Comparison of ENCODE assay signal across 30 cellular contexts in genomic region chr18:49869354-49869753, GRCh38.
"Had no signal": no experiment of that assay in that cellular context is flagged by ENCODE, and none has a peak within 500 bp of the region (broad histone marks: within the 10 kb centered on the region; RNA-seq: fewer than 3 reads in every experiment).

No MANE protein-coding gene starts in this region.

- H3K4me3 ChIP-seq: ascending aorta, cardiac muscle cell, colonic mucosa, gastrocnemius medialis, left ventricle myocardium inferior, ovary, sigmoid colon, thoracic aorta, uterus had no signal

- H3K4me3 Mint-ChIP-seq: activated naive CD4-positive, alpha-beta T cell treated with anti-CD3 and anti-CD28 coated beads, Interleukin-2, amount 10 ng/mL, durations not matched to agents 7 days and 5 days; activated naive CD8-positive, alpha-beta T cell treated with anti-CD3 and anti-CD28 coated beads, Interleukin-2, amount 10 ng/mL, durations not matched to agents 7 days and 5 days; activated T-cell treated with anti-CD3 and anti-CD28 coated beads, Interleukin-2, amount 50 U/mL, for 24 hours; brain; nephron; stimulated activated effector memory CD8-positive, alpha-beta T cell treated with anti-CD3 and anti-CD28 coated beads, Interleukin-12 subunit alpha, Interleukin-12 subunit beta, amount 100 ng/mL, for 72 hours; stimulated activated naive CD8-positive, alpha-beta T cell treated with anti-CD3 and anti-CD28 coated beads, Interleukin-15, Interleukin-2, amounts not matched to agents 100 ng/mL and 50 ng/mL, for 24 hours had no signal

- H3K9me3 Mint-ChIP-seq: activated naive CD4-positive, alpha-beta T cell treated with anti-CD3 and anti-CD28 coated beads, Interleukin-2, amount 10 ng/mL, durations not matched to agents 7 days and 5 days; activated naive CD8-positive, alpha-beta T cell treated with anti-CD3 and anti-CD28 coated beads, Interleukin-2, amount 10 ng/mL, durations not matched to agents 7 days and 5 days; activated T-cell treated with anti-CD3 and anti-CD28 coated beads, Interleukin-2, amount 50 U/mL, for 24 hours; brain; nephron; stimulated activated effector memory CD8-positive, alpha-beta T cell treated with anti-CD3 and anti-CD28 coated beads, Interleukin-12 subunit alpha, Interleukin-12 subunit beta, amount 100 ng/mL, for 72 hours; stimulated activated naive CD8-positive, alpha-beta T cell treated with anti-CD3 and anti-CD28 coated beads, Interleukin-15, Interleukin-2, amounts not matched to agents 100 ng/mL and 50 ng/mL, for 24 hours had no signal

- H3K27me3 ChIP-seq: ascending aorta, cardiac muscle cell, colonic mucosa, ovary, sigmoid colon, uterus had no signal

- H3K4me1 Mint-ChIP-seq: activated naive CD4-positive, alpha-beta T cell treated with anti-CD3 and anti-CD28 coated beads, Interleukin-2, amount 10 ng/mL, durations not matched to agents 7 days and 5 days had no signal

- DNase-seq: activated CD4-positive, alpha-beta T cell treated with anti-CD3 and anti-CD28 coated beads for 48 hours; activated CD4-positive, alpha-beta T cell treated with anti-CD3 and anti-CD28 coated beads, Interleukin-2, amount 50 U/mL, for 48 hours; activated CD8-positive, alpha-beta memory T cell treated with anti-CD3 and anti-CD28 coated beads, Interleukin-2, amount 50 U/mL, for 48 hours; activated gamma-delta T cell; activated naive CD4-positive, alpha-beta T cell treated with anti-CD3 and anti-CD28 coated beads, Interleukin-2, amount 10 ng/mL, durations not matched to agents 7 days and 5 days; activated naive CD8-positive, alpha-beta T cell treated with anti-CD3 and anti-CD28 coated beads, Interleukin-2, amount 10 ng/mL, durations not matched to agents 7 days and 5 days; activated T-cell treated with anti-CD3 and anti-CD28 coated beads, Interleukin-2, amount 50 U/mL, for 24 hours; cerebellar nuclear complex; colonic mucosa; effector CD8-positive, alpha-beta T cell; gastrocnemius medialis; glutamatergic neuron; left ventricle myocardium inferior; ovary; retina; sigmoid colon; small intestine; stimulated activated CD4-positive, alpha-beta T cell treated with anti-CD3 and anti-CD28 coated beads, Interleukin-4, amount 100 ng/mL, for 24 hours; trophoblast cell; uterus had no signal

- H3K9me3 ChIP-seq: ascending aorta, colonic mucosa, gastrocnemius medialis, left ventricle myocardium inferior, ovary, sigmoid colon, thoracic aorta, uterus had no signal

- H3K27ac Mint-ChIP-seq: activated naive CD4-positive, alpha-beta T cell treated with anti-CD3 and anti-CD28 coated beads, Interleukin-2, amount 10 ng/mL, durations not matched to agents 7 days and 5 days; activated naive CD8-positive, alpha-beta T cell treated with anti-CD3 and anti-CD28 coated beads, Interleukin-2, amount 10 ng/mL, durations not matched to agents 7 days and 5 days; activated T-cell treated with anti-CD3 and anti-CD28 coated beads, Interleukin-2, amount 50 U/mL, for 24 hours; brain; nephron; progenitor cell of endocrine pancreas; stimulated activated effector memory CD8-positive, alpha-beta T cell treated with anti-CD3 and anti-CD28 coated beads, Interleukin-12 subunit alpha, Interleukin-12 subunit beta, amount 100 ng/mL, for 72 hours; stimulated activated naive CD8-positive, alpha-beta T cell treated with anti-CD3 and anti-CD28 coated beads, Interleukin-15, Interleukin-2, amounts not matched to agents 100 ng/mL and 50 ng/mL, for 24 hours had no signal

- ATAC-seq: activated CD4-positive, CD25-positive, alpha-beta regulatory T cell treated with anti-CD3 and anti-CD28 coated beads, Interleukin-2, amount 50 U/mL, for 24 hours; gastrocnemius medialis; stimulated activated effector memory CD8-positive, alpha-beta T cell treated with anti-CD3 and anti-CD28 coated beads, Interleukin-12 subunit alpha, Interleukin-12 subunit beta, amount 100 ng/mL, for 72 hours had no signal

- H3K36me3 ChIP-seq: ascending aorta, cardiac muscle cell, colonic mucosa, gastrocnemius medialis, left ventricle myocardium inferior, ovary, sigmoid colon, uterus, WERI-Rb-1 had no signal

- H3K36me3 Mint-ChIP-seq: activated naive CD4-positive, alpha-beta T cell treated with anti-CD3 and anti-CD28 coated beads, Interleukin-2, amount 10 ng/mL, durations not matched to agents 7 days and 5 days; activated naive CD8-positive, alpha-beta T cell treated with anti-CD3 and anti-CD28 coated beads, Interleukin-2, amount 10 ng/mL, durations not matched to agents 7 days and 5 days; brain; stimulated activated effector memory CD8-positive, alpha-beta T cell treated with anti-CD3 and anti-CD28 coated beads, Interleukin-12 subunit alpha, Interleukin-12 subunit beta, amount 100 ng/mL, for 72 hours had no signal

- H3K27me3 Mint-ChIP-seq: progenitor cell of endocrine pancreas; stimulated activated naive CD8-positive, alpha-beta T cell treated with anti-CD3 and anti-CD28 coated beads, Interleukin-15, Interleukin-2, amounts not matched to agents 100 ng/mL and 50 ng/mL, for 24 hours had no signal

- H3K27ac ChIP-seq: ascending aorta, cardiac muscle cell, colonic mucosa, gastrocnemius medialis, left ventricle myocardium inferior, ovary, sigmoid colon, thoracic aorta, uterus, WERI-Rb-1 had no signal

- H3K4me1 ChIP-seq: ascending aorta, colonic mucosa, gastrocnemius medialis, left ventricle myocardium inferior, sigmoid colon, uterus had no signal
